Comparison of ENCODE assay signal across 1 cellular context in genomic region chr13:44989071-44989889, GRCh38.
TF ChIP-seq lines count a peak whose summit lies in the region.

Gene GPALPP1, plus strand, starts transcription at chr13:44989538. Its CDS starts 117 bp downstream, at chr13:44989655.
Gene NUFIP1, minus strand, starts transcription at chr13:44989471. Its CDS starts 35 bp downstream, at chr13:44989436.

TF ChIP-seq in HepG2, 621 proteins besides CTCF, POLR2A, EP300 and RAD21 (continued from another document and continues in another):
- TF ChIP-seq, protein P1, sequence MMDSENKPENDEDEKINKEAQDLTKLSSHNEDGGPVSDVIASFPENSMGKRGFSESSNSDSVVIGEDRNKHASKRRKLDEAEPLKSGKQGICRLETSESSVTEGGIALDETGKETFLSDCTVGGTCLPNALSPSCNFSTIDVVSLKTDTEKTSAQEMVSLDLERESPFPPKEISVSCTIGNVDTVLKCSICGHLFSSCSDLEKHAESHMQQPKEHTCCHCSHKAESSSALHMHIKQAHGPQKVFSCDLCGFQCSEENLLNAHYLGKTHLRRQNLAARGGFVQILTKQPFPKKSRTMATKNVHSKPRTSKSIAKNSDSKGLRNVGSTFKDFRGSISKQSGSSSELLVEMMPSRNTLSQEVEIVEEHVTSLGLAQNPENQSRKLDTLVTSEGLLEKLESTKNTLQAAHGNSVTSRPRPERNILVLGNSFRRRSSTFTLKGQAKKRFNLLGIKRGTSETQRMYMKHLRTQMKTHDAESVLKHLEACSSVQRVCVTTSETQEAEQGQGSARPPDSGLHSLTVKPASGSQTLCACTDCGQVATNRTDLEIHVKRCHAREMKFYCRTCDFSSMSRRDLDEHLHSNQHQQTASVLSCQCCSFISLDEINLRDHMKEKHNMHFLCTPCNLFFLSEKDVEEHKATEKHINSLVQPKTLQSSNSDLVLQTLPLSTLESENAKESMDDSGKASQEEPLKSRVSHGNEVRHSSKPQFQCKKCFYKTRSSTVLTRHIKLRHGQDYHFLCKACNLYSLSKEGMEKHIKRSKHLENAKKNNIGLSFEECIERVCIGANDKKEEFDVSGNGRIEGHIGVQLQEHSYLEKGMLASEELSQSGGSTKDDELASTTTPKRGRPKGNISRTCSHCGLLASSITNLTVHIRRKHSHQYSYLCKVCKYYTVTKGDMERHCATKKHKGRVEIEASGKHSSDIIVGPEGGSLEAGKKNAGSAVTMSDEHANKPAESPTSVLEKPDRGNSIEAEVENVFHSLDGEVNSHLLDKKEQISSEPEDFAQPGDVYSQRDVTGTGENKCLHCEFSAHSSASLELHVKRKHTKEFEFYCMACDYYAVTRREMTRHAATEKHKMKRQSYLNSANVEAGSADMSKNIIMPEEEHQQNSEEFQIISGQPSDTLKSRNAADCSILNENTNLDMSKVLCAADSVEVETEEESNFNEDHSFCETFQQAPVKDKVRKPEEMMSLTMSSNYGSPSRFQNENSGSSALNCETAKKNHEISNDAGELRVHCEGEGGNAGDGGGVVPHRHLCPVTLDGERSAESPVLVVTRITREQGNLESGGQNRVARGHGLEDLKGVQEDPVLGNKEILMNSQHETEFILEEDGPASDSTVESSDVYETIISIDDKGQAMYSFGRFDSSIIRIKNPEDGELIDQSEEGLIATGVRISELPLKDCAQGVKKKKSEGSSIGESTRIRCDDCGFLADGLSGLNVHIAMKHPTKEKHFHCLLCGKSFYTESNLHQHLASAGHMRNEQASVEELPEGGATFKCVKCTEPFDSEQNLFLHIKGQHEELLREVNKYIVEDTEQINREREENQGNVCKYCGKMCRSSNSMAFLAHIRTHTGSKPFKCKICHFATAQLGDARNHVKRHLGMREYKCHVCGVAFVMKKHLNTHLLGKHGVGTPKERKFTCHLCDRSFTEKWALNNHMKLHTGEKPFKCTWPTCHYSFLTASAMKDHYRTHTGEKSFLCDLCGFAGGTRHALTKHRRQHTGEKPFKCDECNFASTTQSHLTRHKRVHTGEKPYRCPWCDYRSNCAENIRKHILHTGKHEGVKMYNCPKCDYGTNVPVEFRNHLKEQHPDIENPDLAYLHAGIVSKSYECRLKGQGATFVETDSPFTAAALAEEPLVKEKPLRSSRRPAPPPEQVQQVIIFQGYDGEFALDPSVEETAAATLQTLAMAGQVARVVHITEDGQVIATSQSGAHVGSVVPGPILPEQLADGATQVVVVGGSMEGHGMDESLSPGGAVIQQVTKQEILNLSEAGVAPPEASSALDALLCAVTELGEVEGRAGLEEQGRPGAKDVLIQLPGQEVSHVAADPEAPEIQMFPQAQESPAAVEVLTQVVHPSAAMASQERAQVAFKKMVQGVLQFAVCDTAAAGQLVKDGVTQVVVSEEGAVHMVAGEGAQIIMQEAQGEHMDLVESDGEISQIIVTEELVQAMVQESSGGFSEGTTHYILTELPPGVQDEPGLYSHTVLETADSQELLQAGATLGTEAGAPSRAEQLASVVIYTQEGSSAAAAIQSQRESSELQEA (CRISPR knock-in tag; IDR thresholded peaks at IDR 0.05; ENCODE audit: not compliant biosample characterization): peak; percentile 49
- TF ChIP-seq, protein P2, sequence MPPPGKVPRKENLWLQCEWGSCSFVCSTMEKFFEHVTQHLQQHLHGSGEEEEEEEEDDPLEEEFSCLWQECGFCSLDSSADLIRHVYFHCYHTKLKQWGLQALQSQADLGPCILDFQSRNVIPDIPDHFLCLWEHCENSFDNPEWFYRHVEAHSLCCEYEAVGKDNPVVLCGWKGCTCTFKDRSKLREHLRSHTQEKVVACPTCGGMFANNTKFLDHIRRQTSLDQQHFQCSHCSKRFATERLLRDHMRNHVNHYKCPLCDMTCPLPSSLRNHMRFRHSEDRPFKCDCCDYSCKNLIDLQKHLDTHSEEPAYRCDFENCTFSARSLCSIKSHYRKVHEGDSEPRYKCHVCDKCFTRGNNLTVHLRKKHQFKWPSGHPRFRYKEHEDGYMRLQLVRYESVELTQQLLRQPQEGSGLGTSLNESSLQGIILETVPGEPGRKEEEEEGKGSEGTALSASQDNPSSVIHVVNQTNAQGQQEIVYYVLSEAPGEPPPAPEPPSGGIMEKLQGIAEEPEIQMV (CRISPR knock-in tag; IDR thresholded peaks at IDR 0.05; ENCODE audit: low read depth): no peak
- TF ChIP-seq ISX (CRISPR knock-in tag; conservative IDR thresholded peaks at IDR 0.05): no peak
- TF ChIP-seq ZNF446 (CRISPR knock-in tag; IDR thresholded peaks at IDR 0.05): no peak; the same call in 1 of the 2 replicates
- TF ChIP-seq HIC2 (CRISPR knock-in tag; IDR thresholded peaks at IDR 0.05; ENCODE audit: low read depth): no peak
- TF ChIP-seq SRSF1 (optimal IDR thresholded peaks at IDR 0.05; ENCODE audit: low read depth, low read length): no peak
- TF ChIP-seq, protein P3, sequence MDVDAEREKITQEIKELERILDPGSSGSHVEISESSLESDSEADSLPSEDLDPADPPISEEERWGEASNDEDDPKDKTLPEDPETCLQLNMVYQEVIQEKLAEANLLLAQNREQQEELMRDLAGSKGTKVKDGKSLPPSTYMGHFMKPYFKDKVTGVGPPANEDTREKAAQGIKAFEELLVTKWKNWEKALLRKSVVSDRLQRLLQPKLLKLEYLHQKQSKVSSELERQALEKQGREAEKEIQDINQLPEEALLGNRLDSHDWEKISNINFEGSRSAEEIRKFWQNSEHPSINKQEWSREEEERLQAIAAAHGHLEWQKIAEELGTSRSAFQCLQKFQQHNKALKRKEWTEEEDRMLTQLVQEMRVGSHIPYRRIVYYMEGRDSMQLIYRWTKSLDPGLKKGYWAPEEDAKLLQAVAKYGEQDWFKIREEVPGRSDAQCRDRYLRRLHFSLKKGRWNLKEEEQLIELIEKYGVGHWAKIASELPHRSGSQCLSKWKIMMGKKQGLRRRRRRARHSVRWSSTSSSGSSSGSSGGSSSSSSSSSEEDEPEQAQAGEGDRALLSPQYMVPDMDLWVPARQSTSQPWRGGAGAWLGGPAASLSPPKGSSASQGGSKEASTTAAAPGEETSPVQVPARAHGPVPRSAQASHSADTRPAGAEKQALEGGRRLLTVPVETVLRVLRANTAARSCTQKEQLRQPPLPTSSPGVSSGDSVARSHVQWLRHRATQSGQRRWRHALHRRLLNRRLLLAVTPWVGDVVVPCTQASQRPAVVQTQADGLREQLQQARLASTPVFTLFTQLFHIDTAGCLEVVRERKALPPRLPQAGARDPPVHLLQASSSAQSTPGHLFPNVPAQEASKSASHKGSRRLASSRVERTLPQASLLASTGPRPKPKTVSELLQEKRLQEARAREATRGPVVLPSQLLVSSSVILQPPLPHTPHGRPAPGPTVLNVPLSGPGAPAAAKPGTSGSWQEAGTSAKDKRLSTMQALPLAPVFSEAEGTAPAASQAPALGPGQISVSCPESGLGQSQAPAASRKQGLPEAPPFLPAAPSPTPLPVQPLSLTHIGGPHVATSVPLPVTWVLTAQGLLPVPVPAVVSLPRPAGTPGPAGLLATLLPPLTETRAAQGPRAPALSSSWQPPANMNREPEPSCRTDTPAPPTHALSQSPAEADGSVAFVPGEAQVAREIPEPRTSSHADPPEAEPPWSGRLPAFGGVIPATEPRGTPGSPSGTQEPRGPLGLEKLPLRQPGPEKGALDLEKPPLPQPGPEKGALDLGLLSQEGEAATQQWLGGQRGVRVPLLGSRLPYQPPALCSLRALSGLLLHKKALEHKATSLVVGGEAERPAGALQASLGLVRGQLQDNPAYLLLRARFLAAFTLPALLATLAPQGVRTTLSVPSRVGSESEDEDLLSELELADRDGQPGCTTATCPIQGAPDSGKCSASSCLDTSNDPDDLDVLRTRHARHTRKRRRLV (CRISPR knock-in tag; IDR thresholded peaks at IDR 0.05): no peak
- TF ChIP-seq FOXM1 (CRISPR knock-in tag; IDR thresholded peaks at IDR 0.05): no peak
- peak; percentile 100 for TF ChIP-seq GATAD1 (CRISPR knock-in tag; IDR thresholded peaks at IDR 0.05)
- 0 out of 2 replicates have a peak, but pooled peaks have one; percentile 56 for TF ChIP-seq SRY (CRISPR knock-in tag; IDR thresholded peaks at IDR 0.05)
- no peak for TF ChIP-seq ZNF460 (CRISPR knock-in tag; IDR thresholded peaks at IDR 0.05; ENCODE audit: borderline replicate concordance)
- TF ChIP-seq ZNF143 (CRISPR knock-in tag; IDR thresholded peaks at IDR 0.05): 0 out of 2 replicates have a peak, but pooled peaks have one; percentile 30
- TF ChIP-seq, protein P4, sequence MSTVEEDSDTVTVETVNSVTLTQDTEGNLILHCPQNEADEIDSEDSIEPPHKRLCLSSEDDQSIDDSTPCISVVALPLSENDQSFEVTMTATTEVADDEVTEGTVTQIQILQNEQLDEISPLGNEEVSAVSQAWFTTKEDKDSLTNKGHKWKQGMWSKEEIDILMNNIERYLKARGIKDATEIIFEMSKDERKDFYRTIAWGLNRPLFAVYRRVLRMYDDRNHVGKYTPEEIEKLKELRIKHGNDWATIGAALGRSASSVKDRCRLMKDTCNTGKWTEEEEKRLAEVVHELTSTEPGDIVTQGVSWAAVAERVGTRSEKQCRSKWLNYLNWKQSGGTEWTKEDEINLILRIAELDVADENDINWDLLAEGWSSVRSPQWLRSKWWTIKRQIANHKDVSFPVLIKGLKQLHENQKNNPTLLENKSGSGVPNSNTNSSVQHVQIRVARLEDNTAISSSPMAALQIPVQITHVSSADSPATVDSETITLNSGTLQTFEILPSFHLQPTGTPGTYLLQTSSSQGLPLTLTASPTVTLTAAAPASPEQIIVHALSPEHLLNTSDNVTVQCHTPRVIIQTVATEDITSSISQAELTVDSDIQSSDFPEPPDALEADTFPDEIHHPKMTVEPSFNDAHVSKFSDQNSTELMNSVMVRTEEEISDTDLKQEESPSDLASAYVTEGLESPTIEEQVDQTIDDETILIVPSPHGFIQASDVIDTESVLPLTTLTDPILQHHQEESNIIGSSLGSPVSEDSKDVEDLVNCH (CRISPR knock-in tag; IDR thresholded peaks at IDR 0.05): no peak
- TF ChIP-seq ZSCAN29 (CRISPR knock-in tag; conservative IDR thresholded peaks at IDR 0.05): no peak
- TF ChIP-seq ZC3H4 (CRISPR knock-in tag; IDR thresholded peaks at IDR 0.05; ENCODE audit: borderline replicate concordance): no peak
- TF ChIP-seq ZSCAN22 (CRISPR knock-in tag; IDR thresholded peaks at IDR 0.05): no peak
- TF ChIP-seq ZNF83 (CRISPR knock-in tag; IDR thresholded peaks at IDR 0.05; ENCODE audit: borderline replicate concordance): no peak
- TF ChIP-seq ZNF770 (CRISPR knock-in tag; IDR thresholded peaks at IDR 0.05): 0 out of 2 replicates have a peak, but pooled peaks have one; percentile 47
- TF ChIP-seq ZNF234 (CRISPR knock-in tag; conservative IDR thresholded peaks at IDR 0.05): 0 out of 2 replicates have a peak, but pooled peaks have one; percentile 12
- TF ChIP-seq NFE2 (CRISPR knock-in tag; IDR thresholded peaks at IDR 0.05): no peak; the same call in 1 of the 2 replicates
- peak; percentile 83 for TF ChIP-seq RBFOX2 (IDR thresholded peaks at IDR 0.05; ENCODE audit: low read depth, low read length)
- peak; percentile 54; the same call in 1 of the 2 replicates for TF ChIP-seq MIXL1 (CRISPR knock-in tag; IDR thresholded peaks at IDR 0.05)
- no peak for TF ChIP-seq SMC3 (IDR thresholded peaks at IDR 0.05; ENCODE audit: low read length)
- no peak for TF ChIP-seq ZNF180 (CRISPR knock-in tag; IDR thresholded peaks at IDR 0.05; ENCODE audit: borderline replicate concordance, low read depth)
- TF ChIP-seq CCDC6 (CRISPR knock-in tag; IDR thresholded peaks at IDR 0.05): no peak
- TF ChIP-seq NR3C1 (CRISPR knock-in tag; IDR thresholded peaks at IDR 0.05): no peak
- TF ChIP-seq ZNF772 (CRISPR knock-in tag; IDR thresholded peaks at IDR 0.05): 0 out of 2 replicates have a peak, but pooled peaks have one; percentile 62
- TF ChIP-seq HOXD1 (CRISPR knock-in tag; IDR thresholded peaks at IDR 0.05): no peak
- TF ChIP-seq, protein P5, sequence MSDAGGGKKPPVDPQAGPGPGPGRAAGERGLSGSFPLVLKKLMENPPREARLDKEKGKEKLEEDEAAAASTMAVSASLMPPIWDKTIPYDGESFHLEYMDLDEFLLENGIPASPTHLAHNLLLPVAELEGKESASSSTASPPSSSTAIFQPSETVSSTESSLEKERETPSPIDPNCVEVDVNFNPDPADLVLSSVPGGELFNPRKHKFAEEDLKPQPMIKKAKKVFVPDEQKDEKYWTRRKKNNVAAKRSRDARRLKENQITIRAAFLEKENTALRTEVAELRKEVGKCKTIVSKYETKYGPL (CRISPR knock-in tag; IDR thresholded peaks at IDR 0.05): no peak
- no peak for TF ChIP-seq ZSCAN31 (CRISPR knock-in tag; IDR thresholded peaks at IDR 0.05; ENCODE audit: low read depth)
- TF ChIP-seq ZNF878 (CRISPR knock-in tag; IDR thresholded peaks at IDR 0.05): no peak; the same call in 1 of the 2 replicates
- TF ChIP-seq KAT2B (IDR thresholded peaks at IDR 0.05; ENCODE audit: borderline replicate concordance, low read depth, low read length): no peak
- TF ChIP-seq ZNF329 (CRISPR knock-in tag; IDR thresholded peaks at IDR 0.05; ENCODE audit: low read depth): no peak; the same call in 1 of the 2 replicates
- TF ChIP-seq ZNF75D (CRISPR knock-in tag; IDR thresholded peaks at IDR 0.05; ENCODE audit: borderline replicate concordance): no peak
- no peak for TF ChIP-seq ZBTB44 (CRISPR knock-in tag; IDR thresholded peaks at IDR 0.05)
